ENCODE assay signal across 9 cellular contexts in the genomic region with DNA sequence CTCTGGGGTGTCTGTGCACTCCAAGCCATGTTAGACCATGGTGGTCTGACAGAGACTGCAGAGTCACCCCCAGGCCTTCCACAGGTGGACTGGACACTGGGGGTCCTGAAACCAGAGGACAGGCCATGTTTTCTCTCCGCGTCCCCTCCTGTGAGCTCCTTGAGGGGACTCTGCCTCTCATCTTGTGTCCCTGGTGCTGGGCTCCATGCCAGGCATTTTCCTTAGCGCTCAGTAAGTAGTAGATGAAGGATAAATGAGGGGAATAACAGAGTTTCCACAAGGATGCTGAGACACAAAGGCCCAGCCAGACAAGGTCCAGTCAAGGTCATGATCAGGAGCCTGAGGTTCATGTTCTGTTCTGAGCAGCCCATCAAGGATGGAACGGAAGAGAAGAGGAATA. TPM values are rescaled to one million over a fixed set of nuclear protein-coding genes. Genes with fewer than 3 reads are reported as not detected.
"Had no signal": no experiment of that assay in that cellular context is flagged by ENCODE, and none has a peak within 500 bp of the region (broad histone marks: within the 10 kb centered on the region; RNA-seq: fewer than 3 reads in every experiment).

No MANE protein-coding gene starts in this region.

- H3K4me1 Mint-ChIP-seq: IgD-negative memory B cell had no signal

- DNase-seq: GM23248, GOT3, H7, HFFc6 had no signal

- H3K9me3 Mint-ChIP-seq: HFFc6, IgD-negative memory B cell had no signal

- H3K27ac Mint-ChIP-seq: HFFc6, IgD-negative memory B cell had no signal

- H3K4me3 Mint-ChIP-seq: HFFc6, IgD-negative memory B cell had no signal

- H3K27me3 Mint-ChIP-seq: IgD-negative memory B cell had no signal

- ATAC-seq: HCT116, HepG2 had no signal

RNA-seq across cellular contexts. Expression of a gene that starts 57.4 kb away (rescaled TPM):
- total RNA-seq: GM23248, H4, HepG2, HFFc6, HT1080 had no signal
